8 cellular contexts compared by ENCODE assay signal in genomic region chr22:41800348-41801146, GRCh38. TPM values are rescaled to one million over a fixed set of nuclear protein-coding genes. Genes with fewer than 3 reads are reported as not detected.
DNase-seq lines count a peak whose midpoint lies in the region; ATAC-seq, FAIRE-seq and TF ChIP-seq lines count a peak whose summit lies in the region.

Gene CCDC134 (plus strand): TSS chr22:41800679. CDS start chr22:41808891, 8,212 bp downstream.

- no peaks in the 10 kb centered on the region for H3K9me1 ChIP-seq in endothelial cell of umbilical vein (replicated peaks; ENCODE audit: control insufficient read depth, extremely low read depth, insufficient read depth, low read length)

- POLR2A ChIA-PET in endothelial cell of umbilical vein (lab: Charles Lee) = interaction anchor here (0.6 to 1.7 kb wide), 4 partner anchors 16 to 110 kb away, joined by 3 to 4 read pairs (median 4); no protein-coding TSS in a partner anchor

- peak within 1 kb of the TSS; percentile 86 for H2AFZ ChIP-seq in endothelial cell of umbilical vein (ENCODE audit: low read depth, low read length)

- dilution Hi-C loops in endothelial cell of umbilical vein (cut with MboI; ENCODE audit: extremely low pct_ligation_motif_present, low sequenced_read_pairs) = no loop called here

- H3K27ac ChIP-seq in HUES64 (ENCODE audit: low read depth, low read length) (peak within 1 kb of the TSS; percentile 86), endothelial cell of umbilical vein (ENCODE audit: insufficient read depth, low read depth, low read length) (peak within 1 kb of the TSS; percentile 21)

- H3K27me3 ChIP-seq in HUES64 (ENCODE audit: insufficient read depth, low read length) = no peaks in the 10 kb centered on the region
- no peaks in the 10 kb centered on the region for H3K27me3 ChIP-seq in endothelial cell of umbilical vein (ENCODE audit: control insufficient read depth in 2 of 2, insufficient read depth in 2 of 2, low read length in 2 of 2)
- no peaks in the 10 kb centered on the region for H3K27me3 ChIP-seq in mononuclear cell (ENCODE audit: insufficient read depth, low read length)

- in situ Hi-C loops in Caki2 (cut with HindIII; ENCODE audit: low pct_unique_long_range_greater_than_20kb, low sequenced_read_pairs) = no loop called here

- peak; percentile 93 for TF ChIP-seq POLR2A in endothelial cell of umbilical vein (IDR thresholded peaks at IDR 0.05; ENCODE audit: low read depth, low read length)

- FAIRE-seq in endothelial cell of umbilical vein (lab: Jason Lieb, UNC) = peak; percentile 95

- ATAC-seq in GM21381 (IDR thresholded peaks at IDR 0.05; ENCODE audit: unreplicated experiment) = peak; percentile 89

- TSS peak; percentile 45 for BruUV-seq in endothelial cell of umbilical vein (replicated peaks; lab: Mats Ljungman, UMichigan)

- DNase-seq in Caki2 (ENCODE audit: low read depth) (peak; percentile 87), OCI-M1 (lab: John Stamatoyannopoulos, UW) (peak; percentile 95), activated T-cell treated with anti-CD3 and anti-CD28 coated beads for 1 hour (ENCODE audit: low read depth) (peak; percentile 84), endothelial cell of umbilical vein (ENCODE audit: low read depth, low spot score) (peak; percentile 84)
- peak; percentile 88 to 89 for DNase-seq in stimulated activated CD8-positive, alpha-beta memory T cell treated with anti-CD3 and anti-CD28 coated beads, Interleukin-2, amount 100 ng/mL, for 48 hours (ENCODE audit: low read depth in 2 of 2)

- TF ChIP-seq CTCF in endothelial cell of umbilical vein (IDR thresholded peaks at IDR 0.05; ENCODE audit: extremely low read depth in 1 of 2, insufficient read depth in 1 of 2, low read depth in 1 of 2, low read length in 2 of 2) = no peak

- H3K9me3 ChIP-seq in HUES64 (ENCODE audit: insufficient read depth, low read depth, low read length) = no peaks in the 10 kb centered on the region
- H3K9me3 ChIP-seq in endothelial cell of umbilical vein (replicated peaks; ENCODE audit: control insufficient read depth, insufficient read depth, low read length) = no peaks in the 10 kb centered on the region
- H3K9me3 ChIP-seq in mononuclear cell (ENCODE audit: low read depth, low read length) = no peaks in the 10 kb centered on the region

- H3K9ac ChIP-seq in HUES64 (ENCODE audit: low read depth, low read length) (peak within 1 kb of the TSS; percentile 87), endothelial cell of umbilical vein (replicated peaks; ENCODE audit: extremely low read depth, insufficient read depth, low read length) (peak within 1 kb of the TSS; percentile 50)

- H3K4me3 ChIP-seq in HUES64 (ENCODE audit: low read length) = peak within 1 kb of the TSS; percentile 76
- peak within 1 kb of the TSS; percentile 62 to 83 (median 78) for H3K4me3 ChIP-seq in endothelial cell of umbilical vein (replicated peaks in 1 of 3; ENCODE audit: insufficient read depth in 1 of 3, low read depth in 1 of 3, low read length in 3 of 3)
- peak within 1 kb of the TSS; percentile 89 for H3K4me3 ChIP-seq in mononuclear cell (ENCODE audit: low read length)

- peaks cover 5% of the 10 kb centered on the region for H3K79me2 ChIP-seq in endothelial cell of umbilical vein (ENCODE audit: control insufficient read depth, insufficient read depth, low read length)

- CTCF ChIA-PET in endothelial cell of umbilical vein (lab: Charles Lee) = interaction anchor here (0.8 to 4.0 kb wide), 21 partner anchors 10 to 147 kb away, joined by 3 to 51 read pairs (median 5); partner anchors contain the start of genes CENPM and SREBF2

- no peaks in the 10 kb centered on the region for H4K20me1 ChIP-seq in endothelial cell of umbilical vein (replicated peaks; ENCODE audit: control insufficient read depth, extremely low read depth, insufficient read depth, low read length)

- intact Hi-C loops in endothelial cell of umbilical vein (cut with micrococcal nuclease) = loop anchor here (1.0 to 5.0 kb wide), 3 partner anchors 19 to 103 kb away; partner anchors contain the start of genes MEI1 and SREBF2

- H3K4me1 ChIP-seq in HUES64 (ENCODE audit: insufficient read depth, low read length) (peaks cover 16% of the 10 kb centered on the region), endothelial cell of umbilical vein (ENCODE audit: control insufficient read depth, extremely low read depth, insufficient read depth, low read length) (peaks cover 16% of the 10 kb centered on the region), mononuclear cell (ENCODE audit: insufficient read depth, low read length) (peaks cover 30% of the 10 kb centered on the region)

- H3K36me3 ChIP-seq in HUES64 (ENCODE audit: insufficient read depth, low read length) = no peaks in the 10 kb centered on the region
- H3K36me3 ChIP-seq in endothelial cell of umbilical vein (ENCODE audit: control insufficient read depth in 2 of 2, extremely low read depth in 1 of 2, insufficient read depth in 2 of 2, low read length in 2 of 2) = no peaks in the 10 kb centered on the region

- 1% methylated on average over 52 of the region's 52 CpGs for WGBS in HUES64

- peak within 1 kb of the TSS; percentile 91 for H3K4me2 ChIP-seq in endothelial cell of umbilical vein (ENCODE audit: insufficient read depth, low read length)

TF ChIP-seq in endothelial cell of umbilical vein, 7 proteins besides CTCF, POLR2A, EP300 and RAD21:
- TF ChIP-seq POLR2AphosphoS5 (IDR thresholded peaks at IDR 0.05; ENCODE audit: insufficient read depth, low read depth, low read length) (peak; percentile 91), MAX (IDR thresholded peaks at IDR 0.05; ENCODE audit: insufficient read depth, insufficient read length) (no peak)

RNA-seq across cellular contexts. Expression of gene CCDC134, which starts in this region (rescaled TPM):
- total RNA-seq in Caki2 (2014; rRNA removed; shearing (Covaris generic); ENCODE audit: low replicate concordance) = 10.9 and 15.9 TPM in 2 replicates
- polyA plus RNA-seq in HUES64 (2013, experiment 1 of 2) = 5.9 TPM
- 7.7 TPM for polyA plus RNA-seq in HUES64 (2013, experiment 2 of 2)
- 8.1 and 8.4 TPM in 2 replicates for total RNA-seq in endothelial cell of umbilical vein
- 4.0 and 4.5 TPM in 2 replicates for polyA plus RNA-seq in endothelial cell of umbilical vein
- 4.1 and 5.0 TPM in 2 replicates for polyA plus RNA-seq in endothelial cell of umbilical vein (2011; cell fraction: cytosol; rRNA removed)
- 4.5 TPM in 2 replicates for polyA plus RNA-seq in endothelial cell of umbilical vein (2011; cell fraction: nucleus; rRNA removed)
- polyA plus RNA-seq in endothelial cell of umbilical vein (2012) = 2.3 and 3.0 TPM in 2 replicates
- 10.3 and 13.1 TPM in 2 replicates for polyA minus RNA-seq in endothelial cell of umbilical vein
- polyA minus RNA-seq in endothelial cell of umbilical vein (2011; cell fraction: cytosol; rRNA and poly(A)+ RNA removed) = 4.9 TPM
- 2.3 and 2.5 TPM in 2 replicates for polyA minus RNA-seq in endothelial cell of umbilical vein (2011; cell fraction: nucleus; rRNA and poly(A)+ RNA removed)
- total RNA-seq in mononuclear cell = 13.6 TPM

Comparison
In these comparisons a context has a peak if more than half of its experiments do, and no peak if none do; other contexts are left out.
1. Peak in every context shown above with its lines: DNase-seq, ATAC-seq, H3K4me3 ChIP-seq and H3K27ac ChIP-seq.